In the genomic region with DNA sequence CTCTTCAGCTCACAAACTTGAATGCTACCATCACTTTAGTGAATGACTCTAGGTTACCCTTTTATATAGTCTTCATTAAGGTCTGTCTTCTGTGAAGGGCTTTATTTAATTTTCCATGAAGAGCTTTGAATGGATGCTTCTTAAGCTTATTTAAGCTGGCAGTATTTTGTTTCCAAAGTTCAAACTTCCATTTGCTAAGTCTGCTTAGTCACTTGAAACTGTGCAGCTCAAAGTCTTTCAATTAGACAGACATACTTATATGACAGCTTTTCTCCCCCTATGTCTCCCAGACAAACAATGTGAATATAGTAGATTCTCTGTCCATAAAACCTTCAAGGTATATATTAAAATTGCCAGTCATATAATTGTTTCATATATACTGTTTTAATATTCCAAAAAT, we compare ENCODE assay signal across 2 cellular contexts.
TF ChIP-seq lines count a peak whose summit lies in the region.

No MANE protein-coding gene starts in this region.

TF ChIP-seq in GM23338, 12 proteins besides CTCF, POLR2A, EP300 and RAD21 (continues in another document):
- TF ChIP-seq ZNF114 (CRISPR knock-in tag; IDR thresholded peaks at IDR 0.05): no peak
- no peak for TF ChIP-seq CREB1 (CRISPR knock-in tag; IDR thresholded peaks at IDR 0.05; ENCODE audit: low read depth)
- TF ChIP-seq POLR2AphosphoS5 (IDR thresholded peaks at IDR 0.05; ENCODE audit: low read depth): no peak
- TF ChIP-seq, protein P1, sequence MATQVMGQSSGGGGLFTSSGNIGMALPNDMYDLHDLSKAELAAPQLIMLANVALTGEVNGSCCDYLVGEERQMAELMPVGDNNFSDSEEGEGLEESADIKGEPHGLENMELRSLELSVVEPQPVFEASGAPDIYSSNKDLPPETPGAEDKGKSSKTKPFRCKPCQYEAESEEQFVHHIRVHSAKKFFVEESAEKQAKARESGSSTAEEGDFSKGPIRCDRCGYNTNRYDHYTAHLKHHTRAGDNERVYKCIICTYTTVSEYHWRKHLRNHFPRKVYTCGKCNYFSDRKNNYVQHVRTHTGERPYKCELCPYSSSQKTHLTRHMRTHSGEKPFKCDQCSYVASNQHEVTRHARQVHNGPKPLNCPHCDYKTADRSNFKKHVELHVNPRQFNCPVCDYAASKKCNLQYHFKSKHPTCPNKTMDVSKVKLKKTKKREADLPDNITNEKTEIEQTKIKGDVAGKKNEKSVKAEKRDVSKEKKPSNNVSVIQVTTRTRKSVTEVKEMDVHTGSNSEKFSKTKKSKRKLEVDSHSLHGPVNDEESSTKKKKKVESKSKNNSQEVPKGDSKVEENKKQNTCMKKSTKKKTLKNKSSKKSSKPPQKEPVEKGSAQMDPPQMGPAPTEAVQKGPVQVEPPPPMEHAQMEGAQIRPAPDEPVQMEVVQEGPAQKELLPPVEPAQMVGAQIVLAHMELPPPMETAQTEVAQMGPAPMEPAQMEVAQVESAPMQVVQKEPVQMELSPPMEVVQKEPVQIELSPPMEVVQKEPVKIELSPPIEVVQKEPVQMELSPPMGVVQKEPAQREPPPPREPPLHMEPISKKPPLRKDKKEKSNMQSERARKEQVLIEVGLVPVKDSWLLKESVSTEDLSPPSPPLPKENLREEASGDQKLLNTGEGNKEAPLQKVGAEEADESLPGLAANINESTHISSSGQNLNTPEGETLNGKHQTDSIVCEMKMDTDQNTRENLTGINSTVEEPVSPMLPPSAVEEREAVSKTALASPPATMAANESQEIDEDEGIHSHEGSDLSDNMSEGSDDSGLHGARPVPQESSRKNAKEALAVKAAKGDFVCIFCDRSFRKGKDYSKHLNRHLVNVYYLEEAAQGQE (IDR thresholded peaks at IDR 0.05; ENCODE audit: unreplicated experiment): no peak
- TF ChIP-seq, protein P2, sequence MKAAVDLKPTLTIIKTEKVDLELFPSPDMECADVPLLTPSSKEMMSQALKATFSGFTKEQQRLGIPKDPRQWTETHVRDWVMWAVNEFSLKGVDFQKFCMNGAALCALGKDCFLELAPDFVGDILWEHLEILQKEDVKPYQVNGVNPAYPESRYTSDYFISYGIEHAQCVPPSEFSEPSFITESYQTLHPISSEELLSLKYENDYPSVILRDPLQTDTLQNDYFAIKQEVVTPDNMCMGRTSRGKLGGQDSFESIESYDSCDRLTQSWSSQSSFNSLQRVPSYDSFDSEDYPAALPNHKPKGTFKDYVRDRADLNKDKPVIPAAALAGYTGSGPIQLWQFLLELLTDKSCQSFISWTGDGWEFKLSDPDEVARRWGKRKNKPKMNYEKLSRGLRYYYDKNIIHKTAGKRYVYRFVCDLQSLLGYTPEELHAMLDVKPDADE (IDR thresholded peaks at IDR 0.05): no peak
- TF ChIP-seq, protein P3, sequence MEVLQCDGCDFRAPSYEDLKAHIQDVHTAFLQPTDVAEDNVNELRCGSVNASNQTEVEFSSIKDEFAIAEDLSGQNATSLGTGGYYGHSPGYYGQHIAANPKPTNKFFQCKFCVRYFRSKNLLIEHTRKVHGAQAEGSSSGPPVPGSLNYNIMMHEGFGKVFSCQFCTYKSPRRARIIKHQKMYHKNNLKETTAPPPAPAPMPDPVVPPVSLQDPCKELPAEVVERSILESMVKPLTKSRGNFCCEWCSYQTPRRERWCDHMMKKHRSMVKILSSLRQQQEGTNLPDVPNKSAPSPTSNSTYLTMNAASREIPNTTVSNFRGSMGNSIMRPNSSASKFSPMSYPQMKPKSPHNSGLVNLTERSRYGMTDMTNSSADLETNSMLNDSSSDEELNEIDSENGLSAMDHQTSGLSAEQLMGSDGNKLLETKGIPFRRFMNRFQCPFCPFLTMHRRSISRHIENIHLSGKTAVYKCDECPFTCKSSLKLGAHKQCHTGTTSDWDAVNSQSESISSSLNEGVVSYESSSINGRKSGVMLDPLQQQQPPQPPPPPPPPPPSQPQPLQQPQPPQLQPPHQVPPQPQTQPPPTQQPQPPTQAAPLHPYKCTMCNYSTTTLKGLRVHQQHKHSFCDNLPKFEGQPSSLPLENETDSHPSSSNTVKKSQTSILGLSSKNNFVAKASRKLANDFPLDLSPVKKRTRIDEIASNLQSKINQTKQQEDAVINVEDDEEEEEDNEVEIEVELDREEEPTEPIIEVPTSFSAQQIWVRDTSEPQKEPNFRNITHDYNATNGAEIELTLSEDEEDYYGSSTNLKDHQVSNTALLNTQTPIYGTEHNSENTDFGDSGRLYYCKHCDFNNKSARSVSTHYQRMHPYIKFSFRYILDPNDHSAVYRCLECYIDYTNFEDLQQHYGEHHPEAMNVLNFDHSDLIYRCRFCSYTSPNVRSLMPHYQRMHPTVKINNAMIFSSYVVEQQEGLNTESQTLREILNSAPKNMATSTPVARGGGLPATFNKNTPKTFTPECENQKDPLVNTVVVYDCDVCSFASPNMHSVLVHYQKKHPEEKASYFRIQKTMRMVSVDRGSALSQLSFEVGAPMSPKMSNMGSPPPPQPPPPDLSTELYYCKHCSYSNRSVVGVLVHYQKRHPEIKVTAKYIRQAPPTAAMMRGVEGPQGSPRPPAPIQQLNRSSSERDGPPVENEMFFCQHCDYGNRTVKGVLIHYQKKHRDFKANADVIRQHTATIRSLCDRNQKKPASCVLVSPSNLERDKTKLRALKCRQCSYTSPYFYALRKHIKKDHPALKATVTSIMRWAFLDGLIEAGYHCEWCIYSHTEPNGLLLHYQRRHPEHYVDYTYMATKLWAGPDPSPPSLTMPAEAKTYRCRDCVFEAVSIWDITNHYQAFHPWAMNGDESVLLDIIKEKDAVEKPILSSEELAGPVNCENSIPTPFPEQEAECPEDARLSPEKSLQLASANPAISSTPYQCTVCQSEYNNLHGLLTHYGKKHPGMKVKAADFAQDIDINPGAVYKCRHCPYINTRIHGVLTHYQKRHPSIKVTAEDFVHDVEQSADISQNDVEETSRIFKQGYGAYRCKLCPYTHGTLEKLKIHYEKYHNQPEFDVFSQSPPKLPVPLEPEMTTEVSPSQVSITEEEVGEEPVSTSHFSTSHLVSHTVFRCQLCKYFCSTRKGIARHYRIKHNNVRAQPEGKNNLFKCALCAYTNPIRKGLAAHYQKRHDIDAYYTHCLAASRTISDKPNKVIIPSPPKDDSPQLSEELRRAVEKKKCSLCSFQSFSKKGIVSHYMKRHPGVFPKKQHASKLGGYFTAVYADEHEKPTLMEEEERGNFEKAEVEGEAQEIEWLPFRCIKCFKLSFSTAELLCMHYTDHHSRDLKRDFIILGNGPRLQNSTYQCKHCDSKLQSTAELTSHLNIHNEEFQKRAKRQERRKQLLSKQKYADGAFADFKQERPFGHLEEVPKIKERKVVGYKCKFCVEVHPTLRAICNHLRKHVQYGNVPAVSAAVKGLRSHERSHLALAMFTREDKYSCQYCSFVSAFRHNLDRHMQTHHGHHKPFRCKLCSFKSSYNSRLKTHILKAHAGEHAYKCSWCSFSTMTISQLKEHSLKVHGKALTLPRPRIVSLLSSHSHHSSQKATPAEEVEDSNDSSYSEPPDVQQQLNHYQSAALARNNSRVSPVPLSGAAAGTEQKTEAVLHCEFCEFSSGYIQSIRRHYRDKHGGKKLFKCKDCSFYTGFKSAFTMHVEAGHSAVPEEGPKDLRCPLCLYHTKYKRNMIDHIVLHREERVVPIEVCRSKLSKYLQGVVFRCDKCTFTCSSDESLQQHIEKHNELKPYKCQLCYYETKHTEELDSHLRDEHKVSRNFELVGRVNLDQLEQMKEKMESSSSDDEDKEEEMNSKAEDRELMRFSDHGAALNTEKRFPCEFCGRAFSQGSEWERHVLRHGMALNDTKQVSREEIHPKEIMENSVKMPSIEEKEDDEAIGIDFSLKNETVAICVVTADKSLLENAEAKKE (CRISPR knock-in tag; IDR thresholded peaks at IDR 0.05): no peak
- no peak for TF ChIP-seq EZH2phosphoT487 (IDR thresholded peaks at IDR 0.05; ENCODE audit: unreplicated experiment)
- TF ChIP-seq ZNF331 (CRISPR knock-in tag; IDR thresholded peaks at IDR 0.05; ENCODE audit: low read depth): no peak
- no peak for TF ChIP-seq JUNB (IDR thresholded peaks at IDR 0.05; ENCODE audit: unreplicated experiment)
- no peak for TF ChIP-seq NANOG (IDR thresholded peaks at IDR 0.05; ENCODE audit: borderline replicate concordance)

TF ChIP-seq in K562, 482 proteins besides CTCF, POLR2A, EP300 and RAD21:
- TF ChIP-seq POU5F1 (IDR thresholded peaks at IDR 0.05; ENCODE audit: borderline replicate concordance, low read depth, low read length, partially characterized antibody): no peak
- TF ChIP-seq, protein P4, sequence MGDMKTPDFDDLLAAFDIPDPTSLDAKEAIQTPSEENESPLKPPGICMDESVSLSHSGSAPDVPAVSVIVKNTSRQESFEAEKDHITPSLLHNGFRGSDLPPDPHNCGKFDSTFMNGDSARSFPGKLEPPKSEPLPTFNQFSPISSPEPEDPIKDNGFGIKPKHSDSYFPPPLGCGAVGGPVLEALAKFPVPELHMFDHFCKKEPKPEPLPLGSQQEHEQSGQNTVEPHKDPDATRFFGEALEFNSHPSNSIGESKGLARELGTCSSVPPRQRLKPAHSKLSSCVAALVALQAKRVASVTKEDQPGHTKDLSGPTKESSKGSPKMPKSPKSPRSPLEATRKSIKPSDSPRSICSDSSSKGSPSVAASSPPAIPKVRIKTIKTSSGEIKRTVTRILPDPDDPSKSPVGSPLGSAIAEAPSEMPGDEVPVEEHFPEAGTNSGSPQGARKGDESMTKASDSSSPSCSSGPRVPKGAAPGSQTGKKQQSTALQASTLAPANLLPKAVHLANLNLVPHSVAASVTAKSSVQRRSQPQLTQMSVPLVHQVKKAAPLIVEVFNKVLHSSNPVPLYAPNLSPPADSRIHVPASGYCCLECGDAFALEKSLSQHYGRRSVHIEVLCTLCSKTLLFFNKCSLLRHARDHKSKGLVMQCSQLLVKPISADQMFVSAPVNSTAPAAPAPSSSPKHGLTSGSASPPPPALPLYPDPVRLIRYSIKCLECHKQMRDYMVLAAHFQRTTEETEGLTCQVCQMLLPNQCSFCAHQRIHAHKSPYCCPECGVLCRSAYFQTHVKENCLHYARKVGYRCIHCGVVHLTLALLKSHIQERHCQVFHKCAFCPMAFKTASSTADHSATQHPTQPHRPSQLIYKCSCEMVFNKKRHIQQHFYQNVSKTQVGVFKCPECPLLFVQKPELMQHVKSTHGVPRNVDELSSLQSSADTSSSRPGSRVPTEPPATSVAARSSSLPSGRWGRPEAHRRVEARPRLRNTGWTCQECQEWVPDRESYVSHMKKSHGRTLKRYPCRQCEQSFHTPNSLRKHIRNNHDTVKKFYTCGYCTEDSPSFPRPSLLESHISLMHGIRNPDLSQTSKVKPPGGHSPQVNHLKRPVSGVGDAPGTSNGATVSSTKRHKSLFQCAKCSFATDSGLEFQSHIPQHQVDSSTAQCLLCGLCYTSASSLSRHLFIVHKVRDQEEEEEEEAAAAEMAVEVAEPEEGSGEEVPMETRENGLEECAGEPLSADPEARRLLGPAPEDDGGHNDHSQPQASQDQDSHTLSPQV (IDR thresholded peaks at IDR 0.05): no peak
- TF ChIP-seq, protein P5, sequence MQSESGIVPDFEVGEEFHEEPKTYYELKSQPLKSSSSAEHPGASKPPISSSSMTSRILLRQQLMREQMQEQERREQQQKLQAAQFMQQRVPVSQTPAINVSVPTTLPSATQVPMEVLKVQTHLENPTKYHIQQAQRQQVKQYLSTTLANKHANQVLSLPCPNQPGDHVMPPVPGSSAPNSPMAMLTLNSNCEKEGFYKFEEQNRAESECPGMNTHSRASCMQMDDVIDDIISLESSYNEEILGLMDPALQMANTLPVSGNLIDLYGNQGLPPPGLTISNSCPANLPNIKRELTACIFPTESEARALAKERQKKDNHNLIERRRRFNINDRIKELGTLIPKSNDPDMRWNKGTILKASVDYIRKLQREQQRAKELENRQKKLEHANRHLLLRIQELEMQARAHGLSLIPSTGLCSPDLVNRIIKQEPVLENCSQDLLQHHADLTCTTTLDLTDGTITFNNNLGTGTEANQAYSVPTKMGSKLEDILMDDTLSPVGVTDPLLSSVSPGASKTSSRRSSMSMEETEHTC (IDR thresholded peaks at IDR 0.05): no peak
- no peak for TF ChIP-seq SPI1 (IDR thresholded peaks at IDR 0.05; ENCODE audit: borderline replicate concordance, low read depth, low read length)
- TF ChIP-seq, protein P6, sequence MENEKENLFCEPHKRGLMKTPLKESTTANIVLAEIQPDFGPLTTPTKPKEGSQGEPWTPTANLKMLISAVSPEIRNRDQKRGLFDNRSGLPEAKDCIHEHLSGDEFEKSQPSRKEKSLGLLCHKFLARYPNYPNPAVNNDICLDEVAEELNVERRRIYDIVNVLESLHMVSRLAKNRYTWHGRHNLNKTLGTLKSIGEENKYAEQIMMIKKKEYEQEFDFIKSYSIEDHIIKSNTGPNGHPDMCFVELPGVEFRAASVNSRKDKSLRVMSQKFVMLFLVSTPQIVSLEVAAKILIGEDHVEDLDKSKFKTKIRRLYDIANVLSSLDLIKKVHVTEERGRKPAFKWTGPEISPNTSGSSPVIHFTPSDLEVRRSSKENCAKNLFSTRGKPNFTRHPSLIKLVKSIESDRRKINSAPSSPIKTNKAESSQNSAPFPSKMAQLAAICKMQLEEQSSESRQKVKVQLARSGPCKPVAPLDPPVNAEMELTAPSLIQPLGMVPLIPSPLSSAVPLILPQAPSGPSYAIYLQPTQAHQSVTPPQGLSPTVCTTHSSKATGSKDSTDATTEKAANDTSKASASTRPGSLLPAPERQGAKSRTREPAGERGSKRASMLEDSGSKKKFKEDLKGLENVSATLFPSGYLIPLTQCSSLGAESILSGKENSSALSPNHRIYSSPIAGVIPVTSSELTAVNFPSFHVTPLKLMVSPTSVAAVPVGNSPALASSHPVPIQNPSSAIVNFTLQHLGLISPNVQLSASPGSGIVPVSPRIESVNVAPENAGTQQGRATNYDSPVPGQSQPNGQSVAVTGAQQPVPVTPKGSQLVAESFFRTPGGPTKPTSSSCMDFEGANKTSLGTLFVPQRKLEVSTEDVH (IDR thresholded peaks at IDR 0.05; ENCODE audit: low read depth, partially characterized antibody): no peak
- TF ChIP-seq SIRT6 (IDR thresholded peaks at IDR 0.05; ENCODE audit: low read depth, low read length): no peak
- TF ChIP-seq ZNF668 (CRISPR knock-in tag; IDR thresholded peaks at IDR 0.05): no peak
- no peak for TF ChIP-seq CREB1 (IDR thresholded peaks at IDR 0.05)
- TF ChIP-seq CREB1 (CRISPR knock-in tag; IDR thresholded peaks at IDR 0.05): no peak
- TF ChIP-seq, protein P7, sequence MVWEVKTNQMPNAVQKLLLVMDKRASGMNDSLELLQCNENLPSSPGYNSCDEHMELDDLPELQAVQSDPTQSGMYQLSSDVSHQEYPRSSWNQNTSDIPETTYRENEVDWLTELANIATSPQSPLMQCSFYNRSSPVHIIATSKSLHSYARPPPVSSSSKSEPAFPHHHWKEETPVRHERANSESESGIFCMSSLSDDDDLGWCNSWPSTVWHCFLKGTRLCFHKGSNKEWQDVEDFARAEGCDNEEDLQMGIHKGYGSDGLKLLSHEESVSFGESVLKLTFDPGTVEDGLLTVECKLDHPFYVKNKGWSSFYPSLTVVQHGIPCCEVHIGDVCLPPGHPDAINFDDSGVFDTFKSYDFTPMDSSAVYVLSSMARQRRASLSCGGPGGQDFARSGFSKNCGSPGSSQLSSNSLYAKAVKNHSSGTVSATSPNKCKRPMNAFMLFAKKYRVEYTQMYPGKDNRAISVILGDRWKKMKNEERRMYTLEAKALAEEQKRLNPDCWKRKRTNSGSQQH (CRISPR knock-in tag; IDR thresholded peaks at IDR 0.05): no peak
- TF ChIP-seq PCBP2 (IDR thresholded peaks at IDR 0.05; ENCODE audit: low read depth, low read length, poor library complexity, severe bottlenecking): no peak
- TF ChIP-seq KDM1A (IDR thresholded peaks at IDR 0.05): no peak
- TF ChIP-seq SMARCA5 (IDR thresholded peaks at IDR 0.05): no peak
- TF ChIP-seq SMARCE1 (IDR thresholded peaks at IDR 0.05): no peak
- TF ChIP-seq EGR1 (conservative IDR thresholded peaks at IDR 0.05): no peak
- no peak for TF ChIP-seq ERF (CRISPR knock-in tag; IDR thresholded peaks at IDR 0.05)
- no peak for TF ChIP-seq ZNF384 (IDR thresholded peaks at IDR 0.05; ENCODE audit: low read depth, low read length)
